Comparison of ENCODE assay signal across 8 cellular contexts in genomic region chr9:12775963-12776774, GRCh38. TPM values are rescaled to one million over a fixed set of nuclear protein-coding genes. Genes with fewer than 3 reads are reported as not detected.
DNase-seq lines count a peak whose midpoint lies in the region; ATAC-seq, FAIRE-seq and TF ChIP-seq lines count a peak whose summit lies in the region.

No MANE protein-coding gene starts in this region.

- ATAC-seq in GM18519 (IDR thresholded peaks at IDR 0.05; ENCODE audit: low FRiP score, unreplicated experiment) (peak; percentile 43), HG03135 (IDR thresholded peaks at IDR 0.05; ENCODE audit: unreplicated experiment) (peak; percentile 67), left cardiac atrium (peak; percentile 90 to 96), pancreas (peak; percentile 87 to 92 (median 90))

- H3K79me2 ChIP-seq in ACC112 (ENCODE audit: control insufficient read depth, insufficient read depth, low read length, unreplicated experiment): peaks cover 50% of the 10 kb centered on the region

- intact Hi-C loops in left cardiac atrium (cut with DNase I): loop anchor here in 1 of 2 donors (5.0 kb wide), 1 partner anchor 36 kb away; no protein-coding TSS in a partner anchor
- intact Hi-C loops in pancreas (cut with DNase I): no loop called here

- DNase-seq in NCI-H2227 treated with DMSO at 0.1 percent for 48 hours (lab: John Stamatoyannopoulos, UW) (peak; percentile 84), amniotic stem cell (lab: John Stamatoyannopoulos, UW) (peak; percentile 75), left cardiac atrium (peak; percentile 82), pancreas (peak; percentile 80 to 90 (median 83))
- no peak for DNase-seq in activated CD4-positive, CD25-positive, alpha-beta regulatory T cell (lab: John Stamatoyannopoulos, UW)

- peak overlapping the region; percentile 96 for H3K27ac ChIP-seq in ACC112 (ENCODE audit: low read depth, low read length)
- peak overlapping the region; percentile 66 to 94 (median 80) for H3K27ac ChIP-seq in pancreas

- H3K4me3 ChIP-seq in ACC112 (ENCODE audit: low read depth, low read length) (peak overlapping the region; percentile 96), pancreas (peak overlapping the region; percentile 50 to 72 (median 63))

- no peak for FAIRE-seq in pancreas (lab: Jason Lieb, UNC)

- 0% methylated on average over 34 of the region's 34 CpGs for WGBS in pancreas, 2 donors

- TF ChIP-seq CTCF in pancreas (IDR thresholded peaks at IDR 0.05): peak in 1 of 4 donors; percentile 5

- no peaks in the 10 kb centered on the region for H3K9me3 ChIP-seq in pancreas

- H3K4me1 ChIP-seq in ACC112 (ENCODE audit: control insufficient read depth, insufficient read depth, low read length, unreplicated experiment) (peaks cover 33% of the 10 kb centered on the region), pancreas (peaks cover 0 to 7% (median 4%) of the 10 kb centered on the region in 3 donors)

- H3K36me3 ChIP-seq in ACC112 (ENCODE audit: insufficient read depth, low read length) (peaks cover 11% of the 10 kb centered on the region; the same call in 1 of the 2 replicates), pancreas (no peaks in the 10 kb centered on the region)

- H3K27me3 ChIP-seq in ACC112 (ENCODE audit: insufficient read depth, low read length) (no peaks in the 10 kb centered on the region), pancreas (no peaks in the 10 kb centered on the region)

- peak overlapping the region; percentile 43 for H2AFZ ChIP-seq in ACC112 (ENCODE audit: low read length, unreplicated experiment)

RNA-seq across cellular contexts. Expression of gene LURAP1L, which starts 1.3 kb away (rescaled TPM):
- total RNA-seq in left cardiac atrium: 1 to 10 TPM; 3.8 to 4.7 TPM
- total RNA-seq in pancreas: 10 to 100 TPM in 5 of 6 donors, 1 to 10 TPM in 1; 6.5 to 21.1 (median 13.7) TPM
- polyA plus RNA-seq in pancreas: 10 to 100 TPM; 10.9 to 11.3 TPM

Comparison
In these comparisons a context has a peak if more than half of its experiments do, and no peak if none do; other contexts are left out.
1. ATAC-seq: peak in every context shown above with its lines; median percentile 93 in left cardiac atrium; 90 in pancreas; 67 in HG03135; 43 in GM18519.
2. DNase-seq: peak in NCI-H2227 treated with DMSO at 0.1 percent for 48 hours (single experiment), amniotic stem cell (single experiment), left cardiac atrium (single experiment) and pancreas (6 of 6); none in activated CD4-positive, CD25-positive, alpha-beta regulatory T cell (0 of 4).